ENCODE assay signal across 8 cellular contexts in genomic region chr1:155277070-155277895, GRCh38. TPM values are rescaled to one million over a fixed set of nuclear protein-coding genes. Genes with fewer than 3 reads are reported as not detected.
A peak's percentile ranks its signal among the peaks of the same experiment; 100 is the strongest.
DNase-seq lines count a peak whose midpoint lies in the region; ATAC-seq, FAIRE-seq and TF ChIP-seq lines count a peak whose summit lies in the region.

Gene HCN3 (plus strand): TSS chr1:155277463. CDS start chr1:155277591, 128 bp downstream.

- no peaks in the 10 kb centered on the region for H3K36me3 ChIP-seq in kidney (ENCODE audit: control insufficient read depth in 1 of 2, insufficient read depth in 2 of 2, low read length in 2 of 2)

- intact Hi-C loops in kidney (cut with DNase I): no loop called here

- ATAC-seq in GM19043 (IDR thresholded peaks at IDR 0.05; ENCODE audit: low read depth, unreplicated experiment) (peak; percentile 58), HG03378 (IDR thresholded peaks at IDR 0.05; ENCODE audit: unreplicated experiment) (peak; percentile 56)
- peak; percentile 64 for ATAC-seq in activated CD4-positive, CD25-positive, alpha-beta regulatory T cell treated with anti-CD3 and anti-CD28 coated beads, Interleukin-2, amount 50 U/mL, for 24 hours

- TF ChIP-seq CTCF in AG09319 (IDR thresholded peaks at IDR 0.05; ENCODE audit: low read depth, low read length): peak; percentile 37
- peak; percentile 63 for TF ChIP-seq CTCF in kidney (IDR thresholded peaks at IDR 0.05; ENCODE audit: borderline replicate concordance, extremely low read depth, insufficient read depth)

- no peak within 1 kb of the TSS for H3K27ac ChIP-seq in kidney (ENCODE audit: low read depth in 2 of 2, low read length in 2 of 2)

- DNase-seq in AG09319 (ENCODE audit: extremely low read depth, low read depth) (peak; percentile 87), NCI-H446 treated with DMSO at 0.1 percent for 48 hours (lab: John Stamatoyannopoulos, UW) (peak; percentile 95), cerebellar nuclear complex (lab: John Stamatoyannopoulos, UW) (peak; percentile 80 to 95), kidney (peak; percentile 99)
- peak; percentile 79 to 89 for DNase-seq in stimulated activated CD4-positive, alpha-beta T cell treated with anti-CD3 and anti-CD28 coated beads, Interleukin-15, amount 100 ng/mL, for 1 hour (ENCODE audit: low read depth in 1 of 2, low spot score in 1 of 2)

- H3K4me1 ChIP-seq in kidney (ENCODE audit: control insufficient read depth in 1 of 2, insufficient read depth in 1 of 2, low read depth in 1 of 2, low read length in 2 of 2): peaks cover 3 to 14% of the 10 kb centered on the region in 2 donors

- peak within 1 kb of the TSS in 1 of 2 donors; percentile 51 for H3K9ac ChIP-seq in kidney (ENCODE audit: low read length in 2 of 2)

- H3K4me3 ChIP-seq in kidney (ENCODE audit: low read length in 2 of 2): peak within 1 kb of the TSS; percentile 64 to 69

- H3K9me3 ChIP-seq in kidney (ENCODE audit: control insufficient read depth in 1 of 2, low read length in 2 of 2): no peaks in the 10 kb centered on the region

- FAIRE-seq in kidney (lab: Jason Lieb, UNC): no peak

RNA-seq across cellular contexts. Expression of gene HCN3, which starts in this region (rescaled TPM):
- total RNA-seq in kidney: 3.3 TPM
- polyA plus RNA-seq in kidney (ENCODE audit: insufficient read depth, low read depth, low replicate concordance): 4.5 TPM
